Comparison of ENCODE assay signal across 17 cellular contexts in genomic region chr16:46895399-46896313, GRCh38. TPM values are rescaled to one million over a fixed set of nuclear protein-coding genes. Genes with fewer than 3 reads are reported as not detected.
A peak's percentile ranks its signal among the peaks of the same experiment; 100 is the strongest.
DNase-seq lines count a peak whose midpoint lies in the region; ATAC-seq, FAIRE-seq and TF ChIP-seq lines count a peak whose summit lies in the region.
"Had no signal": no experiment of that assay in that cellular context is flagged by ENCODE, and none has a peak within 500 bp of the region (broad histone marks: within the 10 kb centered on the region; RNA-seq: fewer than 3 reads in every experiment).

No MANE protein-coding gene starts in this region.

- H3K27me3 ChIP-seq in gastrocnemius medialis: no peaks in the 10 kb centered on the region
- H3K27me3 ChIP-seq in aorta (ENCODE audit: control insufficient read depth in 1 of 2, insufficient read depth in 2 of 2, low read length in 1 of 2): no peaks in the 10 kb centered on the region
- H3K27me3 ChIP-seq: gastroesophageal sphincter, MG63 had no signal

- no peak for TF ChIP-seq POLR2A in gastrocnemius medialis (IDR thresholded peaks at IDR 0.05)

- no peak overlapping the region for H3K9ac ChIP-seq in kidney (ENCODE audit: low read length in 2 of 2)

- H3K4me1 ChIP-seq in kidney (ENCODE audit: control insufficient read depth in 1 of 2, insufficient read depth in 1 of 2, low read depth in 1 of 2, low read length in 2 of 2) (peaks cover 9 to 14% of the 10 kb centered on the region in 2 donors), gastrocnemius medialis (peaks cover 39 to 59% of the 10 kb centered on the region in 2 donors), aorta (ENCODE audit: control insufficient read depth in 1 of 2, insufficient read depth in 2 of 2, low read length in 2 of 2) (no peaks in the 10 kb centered on the region)

- 87 to 89% methylated on average over 9 of the region's 9 CpGs for WGBS in aorta, 2 donors

- intact Hi-C loops in kidney (cut with DNase I) (no loop called here), gastrocnemius medialis (cut with DNase I; ENCODE audit: low total_unique reads) (loop anchor here (2.0 to 10.0 kb wide), 2 partner anchors 39 to 141 kb away; no protein-coding TSS in a partner anchor), aorta (cut with DNase I) (no loop called here)

- H3K9me3 ChIP-seq in kidney (ENCODE audit: control insufficient read depth in 1 of 2, low read length in 2 of 2): no peaks in the 10 kb centered on the region
- no peaks in the 10 kb centered on the region for H3K9me3 ChIP-seq in gastrocnemius medialis
- no peaks in the 10 kb centered on the region for H3K9me3 ChIP-seq in aorta (ENCODE audit: control insufficient read depth, low read length)
- H3K9me3 ChIP-seq: gastroesophageal sphincter, MG63 had no signal

- H3K27ac ChIP-seq in kidney (ENCODE audit: low read depth in 2 of 2, low read length in 2 of 2) (peak overlapping the region; percentile 16 to 37), gastrocnemius medialis (peak overlapping the region; percentile 81 to 92 (median 84)), aorta (ENCODE audit: low read depth in 1 of 2, low read length in 2 of 2) (no peak overlapping the region)
- H3K27ac ChIP-seq: gastroesophageal sphincter had no signal

- no peak for FAIRE-seq in kidney (lab: Jason Lieb, UNC)
- FAIRE-seq in HTR-8/SVneo (lab: Jason Lieb, UNC): no peak
- FAIRE-seq in frontal cortex (lab: Jason Lieb, UNC): no peak
- FAIRE-seq: endothelial cell of umbilical vein had no signal

- peak; percentile 37 for DNase-seq in ELF-1 (ENCODE audit: low read depth, low spot score)
- peak; percentile 67 for DNase-seq in NCI-H510A (lab: John Stamatoyannopoulos, UW)
- no peak for DNase-seq in kidney
- no peak for DNase-seq in gastrocnemius medialis
- DNase-seq in HTR-8/SVneo (ENCODE audit: insufficient read length, low spot score): no peak
- DNase-seq in frontal cortex (ENCODE audit: low spot score in 2 of 2): no peak
- DNase-seq in NCI-H526 treated with DMSO at 0.1 percent for 48 hours (lab: John Stamatoyannopoulos, UW): no peak
- DNase-seq in aorta: no peak
- DNase-seq: activated gamma-delta T cell treated with Interleukin-2 at 50 U/mL for 16 hours, anterior cingulate cortex, MG63, NCI-H2227 treated with DMSO at 0.1 percent for 48 hours, retina, T-helper 2 cell had no signal

- no peak overlapping the region for H3K4me3 ChIP-seq in kidney (ENCODE audit: low read length in 2 of 2)
- no peak overlapping the region for H3K4me3 ChIP-seq in gastrocnemius medialis
- H3K4me3 ChIP-seq in aorta (ENCODE audit: low read length in 2 of 2): no peak overlapping the region
- H3K4me3 ChIP-seq: gastroesophageal sphincter, MG63 had no signal

- in situ Hi-C loops in gastrocnemius medialis (cut with MboI; ENCODE audit: low sequenced_read_pairs in 4 of 4): no loop called here

- no peak for TF ChIP-seq CTCF in kidney (IDR thresholded peaks at IDR 0.05; ENCODE audit: borderline replicate concordance, extremely low read depth, insufficient read depth)
- no peak for TF ChIP-seq CTCF in gastrocnemius medialis (IDR thresholded peaks at IDR 0.05 in 4 of 5, conservative IDR thresholded peaks at IDR 0.05 in 1 of 5)

- peak; percentile 49 to 61 for ATAC-seq in gastrocnemius medialis
- ATAC-seq in aorta (ENCODE audit: low FRiP score): no peak
- ATAC-seq: gastroesophageal sphincter; natural killer cell treated with Interleukin-12 subunit alpha and Interleukin-12 subunit beta and Interleukin-15 and Interleukin-18, amount 100 ng/mL, for 72 hours had no signal

- peaks cover 0 to 6% of the 10 kb centered on the region in 2 donors for H3K36me3 ChIP-seq in kidney (ENCODE audit: control insufficient read depth in 1 of 2, insufficient read depth in 2 of 2, low read length in 2 of 2)
- H3K36me3 ChIP-seq in gastrocnemius medialis: no peaks in the 10 kb centered on the region
- no peaks in the 10 kb centered on the region for H3K36me3 ChIP-seq in aorta (ENCODE audit: control insufficient read depth in 1 of 2, insufficient read depth in 2 of 2, low read length in 1 of 2)

RNA-seq across cellular contexts. Expression of gene GPT2, which starts 11.5 kb away (rescaled TPM):
- total RNA-seq in kidney: 6.5 TPM
- polyA plus RNA-seq in kidney (ENCODE audit: insufficient read depth, low read depth, low replicate concordance): 37.1 TPM
- 100 to 1,000 TPM in 1 of 4 donors, 10 to 100 TPM in 3; 13.5 to 112 (median 55.7) TPM for total RNA-seq in gastrocnemius medialis
- total RNA-seq in frontal cortex: 19.6 TPM
- 1 to 10 TPM; 1.8 to 5.1 TPM for total RNA-seq in aorta
- 1 to 10 TPM; 1.3 to 2.3 TPM for polyA plus RNA-seq in aorta

Comparison
In these comparisons a context has a peak if more than half of its experiments do, and no peak if none do; other contexts are left out.
1. DNase-seq: peak in ELF-1 (single experiment) and NCI-H510A (single experiment); none in kidney (single experiment), gastrocnemius medialis (0 of 2), HTR-8/SVneo (single experiment), frontal cortex (0 of 2), NCI-H526 treated with DMSO at 0.1 percent for 48 hours (single experiment) and aorta (0 of 2).
2. H3K27ac ChIP-seq: peak in kidney (2 of 2) and gastrocnemius medialis (4 of 4); none in aorta (0 of 2).